Comparison of ENCODE assay signal across 29 cellular contexts in genomic region chr9:129107651-129108050, GRCh38.
"Had no signal": no experiment of that assay in that cellular context is flagged by ENCODE, and none has a peak within 500 bp of the region (broad histone marks: within the 10 kb centered on the region; RNA-seq: fewer than 3 reads in every experiment).

No MANE protein-coding gene starts in this region.

- H3K9me3 ChIP-seq: adrenal gland, breast epithelium, SJCRH30 had no signal

- H3K27ac ChIP-seq: adrenal gland, SJCRH30 had no signal

- H3K4me3 Mint-ChIP-seq: activated CD4-positive, alpha-beta T cell treated with anti-CD3 and anti-CD28 coated beads for 36 hours; activated CD8-positive, alpha-beta T cell treated with anti-CD3 and anti-CD28 coated beads, Interleukin-2, amount 10 ng/mL, durations not matched to agents 7 days and 5 days; activated naive CD8-positive, alpha-beta T cell treated with anti-CD3 and anti-CD28 coated beads, Interleukin-2, amount 10 ng/mL, durations not matched to agents 7 days and 5 days had no signal

- DNase-seq: activated CD4-positive, alpha-beta T cell treated with anti-CD3 and anti-CD28 coated beads for 36 hours; activated CD4-positive, CD25-positive, alpha-beta regulatory T cell; activated CD8-positive, alpha-beta memory T cell treated with anti-CD3 and anti-CD28 coated beads, Interleukin-2, amount 50 U/mL, for 48 hours; activated CD8-positive, alpha-beta T cell treated with anti-CD3 and anti-CD28 coated beads, Interleukin-2, amount 10 ng/mL, durations not matched to agents 7 days and 5 days; activated naive CD4-positive, alpha-beta T cell treated with anti-CD3 and anti-CD28 coated beads, Interleukin-2, amount 50 U/mL, for 16 hours; activated naive CD8-positive, alpha-beta T cell treated with anti-CD3 and anti-CD28 coated beads, Interleukin-2, amount 10 ng/mL, durations not matched to agents 7 days and 5 days; activated T-cell treated with anti-CD3 and anti-CD28 coated beads, Interleukin-2, amount 50 U/mL, for 1 hour; adrenal gland; anterior cingulate cortex; caudate nucleus; Karpas-422; NCI-H1048; NCI-H1417; NCI-H1930; NCI-H2171; NCI-H2227 treated with DMSO at 0.1 percent for 48 hours; NCI-H510A; NCI-H526 treated with DMSO at 0.1 percent for 48 hours; NCI-H82; NK-92 treated with Interleukin-12 subunit alpha and Interleukin-12 subunit beta, amount 100 ng/mL, for 24 hours; OCI-M1; Right ventricle myocardium superior; RPMI8226; SJCRH30; SW 1271 had no signal

- H3K4me3 ChIP-seq: adrenal gland, breast epithelium, K562, SJCRH30 had no signal

- ATAC-seq: activated CD4-positive, alpha-beta T cell treated with anti-CD3 and anti-CD28 coated beads for 36 hours; activated CD8-positive, alpha-beta T cell treated with anti-CD3 and anti-CD28 coated beads, Interleukin-2, amount 10 ng/mL, durations not matched to agents 7 days and 5 days; K562; Panc1; SK-N-SH treated with all-trans-retinoic acid at 6 μM for 48 hours had no signal

- H3K27ac Mint-ChIP-seq: activated CD4-positive, alpha-beta T cell treated with anti-CD3 and anti-CD28 coated beads for 36 hours; activated CD8-positive, alpha-beta T cell treated with anti-CD3 and anti-CD28 coated beads, Interleukin-2, amount 10 ng/mL, durations not matched to agents 7 days and 5 days; activated naive CD8-positive, alpha-beta T cell treated with anti-CD3 and anti-CD28 coated beads, Interleukin-2, amount 10 ng/mL, durations not matched to agents 7 days and 5 days had no signal

- H3K27me3 ChIP-seq: adrenal gland, breast epithelium, SJCRH30 had no signal

- H3K9me3 Mint-ChIP-seq: activated naive CD8-positive, alpha-beta T cell treated with anti-CD3 and anti-CD28 coated beads, Interleukin-2, amount 10 ng/mL, durations not matched to agents 7 days and 5 days had no signal

- H3K36me3 Mint-ChIP-seq: activated naive CD8-positive, alpha-beta T cell treated with anti-CD3 and anti-CD28 coated beads, Interleukin-2, amount 10 ng/mL, durations not matched to agents 7 days and 5 days had no signal

- H3K27me3 Mint-ChIP-seq: activated CD4-positive, alpha-beta T cell treated with anti-CD3 and anti-CD28 coated beads for 36 hours; activated naive CD8-positive, alpha-beta T cell treated with anti-CD3 and anti-CD28 coated beads, Interleukin-2, amount 10 ng/mL, durations not matched to agents 7 days and 5 days had no signal

- H3K36me3 ChIP-seq: breast epithelium, SJCRH30 had no signal
